Comparison of ENCODE assay signal across 8 cellular contexts in the genomic region with DNA sequence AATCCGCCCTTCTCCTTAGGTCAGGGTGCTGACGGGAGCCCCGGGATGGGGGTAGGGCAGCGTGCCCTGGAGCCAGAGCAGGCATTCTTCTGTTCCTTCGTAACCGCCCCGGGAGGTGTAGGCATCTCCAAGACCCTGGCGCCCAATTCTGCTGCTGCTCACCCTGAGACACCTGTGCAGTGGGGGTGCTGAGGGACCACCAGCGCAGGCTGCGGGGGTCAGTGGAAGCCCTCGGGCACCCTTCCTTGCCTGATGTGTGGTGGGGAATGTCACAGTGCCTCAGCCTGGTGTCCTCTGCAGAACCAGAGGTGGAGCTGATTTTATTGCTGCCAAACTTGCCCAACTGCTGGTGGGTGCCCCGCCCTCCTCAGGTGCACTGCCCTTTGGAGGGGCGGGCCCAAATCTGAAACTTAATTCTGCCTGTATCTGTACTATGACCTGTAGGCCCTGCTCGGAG. TPM values are rescaled to one million over a fixed set of nuclear protein-coding genes. Genes with fewer than 3 reads are reported as not detected.
DNase-seq lines count a peak whose midpoint lies in the region; ATAC-seq lines count a peak whose summit lies in the region.

No MANE protein-coding gene starts in this region.

- peaks cover 55% of the 10 kb centered on the region for H3K36me3 Mint-ChIP-seq in activated naive CD8-positive, alpha-beta T cell treated with anti-CD3 and anti-CD28 coated beads for 36 hours

- H3K18ac ChIP-seq in mesenchymal stem cell (ENCODE audit: low read depth in 1 of 2, low read length in 2 of 2): peak overlapping the region in 1 of 2 experiments; percentile 16

- no peaks in the 10 kb centered on the region for H3K9me3 ChIP-seq in BLaER1 treated with 17β-estradiol and CSF1 and Interleukin-3, amounts not matched to agents 10 nM and 100 nM (replicated peaks in 1 of 11)
- H3K9me3 ChIP-seq in mesenchymal stem cell (ENCODE audit: control insufficient read depth, low read length): no peaks in the 10 kb centered on the region

- no peak overlapping the region for H3K23ac ChIP-seq in mesenchymal stem cell (ENCODE audit: low read length in 2 of 2)

- no peak for DNase-seq in activated naive CD8-positive, alpha-beta T cell treated with anti-CD3 and anti-CD28 coated beads for 36 hours
- DNase-seq in mesenchymal stem cell: no peak
- no peak for DNase-seq in DMS 273 (lab: John Stamatoyannopoulos, UW; ENCODE audit: unreplicated experiment)
- no peak for DNase-seq in effector CD4-positive, alpha-beta T cell
- no peak for DNase-seq in dermis blood vessel endothelial cell
- DNase-seq in cerebellar cortex (ENCODE audit: low spot score): no peak

- H3K4ac ChIP-seq in mesenchymal stem cell (ENCODE audit: low read depth in 1 of 2, low read length in 2 of 2): no peak overlapping the region

- peaks cover 58 to 96% (median 92%) of the 10 kb centered on the region in 11 experiments for H4K20me1 ChIP-seq in BLaER1 treated with 17β-estradiol and CSF1 and Interleukin-3, amounts not matched to agents 10 nM and 100 nM

- H2AFZ ChIP-seq in mesenchymal stem cell (ENCODE audit: low read depth, low read length): no peak overlapping the region

- 90% methylated on average over 14 of the region's 14 CpGs for WGBS in mesenchymal stem cell

- H2BK120ac ChIP-seq in mesenchymal stem cell (ENCODE audit: low read depth, low read length): no peak overlapping the region

- H3K9ac ChIP-seq in BLaER1 treated with 17β-estradiol and CSF1 and Interleukin-3, amounts not matched to agents 10 nM and 100 nM: peak overlapping the region; percentile 70 to 99 (median 85)
- H3K9ac ChIP-seq in mesenchymal stem cell (ENCODE audit: low read length): no peak overlapping the region

- peak overlapping the region; percentile 47 to 70 (median 60) for H3K4me3 ChIP-seq in BLaER1 treated with 17β-estradiol and CSF1 and Interleukin-3, amounts not matched to agents 10 nM and 100 nM
- H3K4me3 ChIP-seq in mesenchymal stem cell (ENCODE audit: insufficient read depth in 1 of 2, low read depth in 1 of 2, low read length in 2 of 2): peak overlapping the region in 1 of 2 experiments; percentile 8

- H3K9me3 Mint-ChIP-seq in activated naive CD8-positive, alpha-beta T cell treated with anti-CD3 and anti-CD28 coated beads for 36 hours: no peaks in the 10 kb centered on the region

- no peak overlapping the region for H4K8ac ChIP-seq in mesenchymal stem cell (ENCODE audit: low read length)

- no peaks in the 10 kb centered on the region for H3K27me3 ChIP-seq in BLaER1 treated with 17β-estradiol and CSF1 and Interleukin-3, amounts not matched to agents 10 nM and 100 nM
- H3K27me3 ChIP-seq in mesenchymal stem cell (ENCODE audit: control insufficient read depth in 1 of 2, insufficient read depth in 1 of 2, low read length in 2 of 2): no peaks in the 10 kb centered on the region

- no peak overlapping the region for H2BK12ac ChIP-seq in mesenchymal stem cell (ENCODE audit: low read length in 2 of 2)

- peak; percentile 4 for ATAC-seq in HG03159 (IDR thresholded peaks at IDR 0.05; ENCODE audit: unreplicated experiment)

- peak overlapping the region; percentile 57 for H2BK15ac ChIP-seq in mesenchymal stem cell (ENCODE audit: low read depth, poor library complexity, severe bottlenecking)

- H4K91ac ChIP-seq in mesenchymal stem cell (ENCODE audit: low read length): peak overlapping the region; percentile 28

- H3K4me1 ChIP-seq in BLaER1 treated with 17β-estradiol and CSF1 and Interleukin-3, amounts not matched to agents 10 nM and 100 nM: peaks cover 91 to 96% (median 94%) of the 10 kb centered on the region in 10 experiments
- H3K4me1 ChIP-seq in mesenchymal stem cell (ENCODE audit: control insufficient read depth, insufficient read depth, low read depth, low read length): peaks cover 78% of the 10 kb centered on the region

- no peak overlapping the region for H2BK5ac ChIP-seq in mesenchymal stem cell (ENCODE audit: low read depth, low read length, poor library complexity, severe bottlenecking)

- H2AK5ac ChIP-seq in mesenchymal stem cell (ENCODE audit: low read length, severe bottlenecking): peak overlapping the region; percentile 53

- H3K27me3 Mint-ChIP-seq in activated naive CD8-positive, alpha-beta T cell treated with anti-CD3 and anti-CD28 coated beads for 36 hours: no peaks in the 10 kb centered on the region

- peaks cover 0 to 50% (median 28%) of the 10 kb centered on the region in 11 experiments; a peak in 13 of 22 replicates for H3K36me3 ChIP-seq in BLaER1 treated with 17β-estradiol and CSF1 and Interleukin-3, amounts not matched to agents 10 nM and 100 nM
- peaks cover 0 to 14% of the 10 kb centered on the region in 2 experiments for H3K36me3 ChIP-seq in mesenchymal stem cell (ENCODE audit: control insufficient read depth in 1 of 2, insufficient read depth in 2 of 2, low read depth in 1 of 2, low read length in 2 of 2)

- peak overlapping the region; percentile 89 for H3K4me3 Mint-ChIP-seq in activated naive CD8-positive, alpha-beta T cell treated with anti-CD3 and anti-CD28 coated beads for 36 hours

- H3K4me2 ChIP-seq in BLaER1 treated with 17β-estradiol and CSF1 and Interleukin-3, amounts not matched to agents 10 nM and 100 nM: peak overlapping the region; percentile 97 to 100 (median 100)
- no peak overlapping the region for H3K4me2 ChIP-seq in mesenchymal stem cell (ENCODE audit: low read length, poor library complexity, severe bottlenecking)

- H3K4me1 Mint-ChIP-seq in activated naive CD8-positive, alpha-beta T cell treated with anti-CD3 and anti-CD28 coated beads for 36 hours: peaks cover 72% of the 10 kb centered on the region

- peak overlapping the region; percentile 70 to 100 (median 93) for H3K27ac ChIP-seq in BLaER1 treated with 17β-estradiol and CSF1 and Interleukin-3, amounts not matched to agents 10 nM and 100 nM
- H3K27ac ChIP-seq in mesenchymal stem cell (ENCODE audit: low read length, poor library complexity, severe bottlenecking): peak overlapping the region; percentile 81

- peak overlapping the region; percentile 99 for H3K27ac Mint-ChIP-seq in activated naive CD8-positive, alpha-beta T cell treated with anti-CD3 and anti-CD28 coated beads for 36 hours

- H3K14ac ChIP-seq in mesenchymal stem cell (ENCODE audit: low read length in 2 of 2): no peak overlapping the region

- peaks cover 23% of the 10 kb centered on the region for H3K79me1 ChIP-seq in mesenchymal stem cell (replicated peaks; ENCODE audit: low read length, poor library complexity, severe bottlenecking)

RNA-seq across cellular contexts. Expression of gene CSK, which starts 7.3 kb away (rescaled TPM):
- total RNA-seq in activated naive CD8-positive, alpha-beta T cell treated with anti-CD3 and anti-CD28 coated beads for 36 hours: 100 to 1,000 TPM; 308 to 310 TPM
- polyA plus RNA-seq in mesenchymal stem cell (2013, experiment 1 of 2): 35.8 TPM
- polyA plus RNA-seq in mesenchymal stem cell (2013, experiment 2 of 2): 38.5 TPM
- 31.5 and 87.8 TPM in 2 replicates for total RNA-seq in dermis blood vessel endothelial cell

RNA-seq across cellular contexts. Expression of gene LMAN1L, which starts 23.4 kb away (rescaled TPM):
- under 1 TPM; 0.14 to 0.33 TPM for total RNA-seq in activated naive CD8-positive, alpha-beta T cell treated with anti-CD3 and anti-CD28 coated beads for 36 hours
- polyA plus RNA-seq in mesenchymal stem cell (2013, experiment 1 of 2): not detected
- not detected for polyA plus RNA-seq in mesenchymal stem cell (2013, experiment 2 of 2)
- not detected in 2 replicates for total RNA-seq in dermis blood vessel endothelial cell

RNA-seq across cellular contexts. Expression of gene CPLX3, which starts 37.2 kb away (rescaled TPM):
- under 1 TPM in 1 of 2 experiments, not detected in 1; 0.19 TPM for total RNA-seq in activated naive CD8-positive, alpha-beta T cell treated with anti-CD3 and anti-CD28 coated beads for 36 hours
- polyA plus RNA-seq in mesenchymal stem cell (2013, experiment 1 of 2): not detected
- not detected for polyA plus RNA-seq in mesenchymal stem cell (2013, experiment 2 of 2)
- total RNA-seq in dermis blood vessel endothelial cell: not detected in 2 replicates

RNA-seq across cellular contexts. Expression of gene CYP1A2, which starts 40.6 kb away (rescaled TPM):
- not detected for total RNA-seq in activated naive CD8-positive, alpha-beta T cell treated with anti-CD3 and anti-CD28 coated beads for 36 hours
- not detected for polyA plus RNA-seq in mesenchymal stem cell (2013, experiment 1 of 2)
- not detected for polyA plus RNA-seq in mesenchymal stem cell (2013, experiment 2 of 2)
- total RNA-seq in dermis blood vessel endothelial cell: not detected in 2 replicates

RNA-seq across cellular contexts. Expression of gene ULK3, which starts 53.8 kb away (rescaled TPM):
- total RNA-seq in activated naive CD8-positive, alpha-beta T cell treated with anti-CD3 and anti-CD28 coated beads for 36 hours: 10 to 100 TPM; 41.1 to 49.9 TPM
- polyA plus RNA-seq in mesenchymal stem cell (2013, experiment 1 of 2): 15.0 TPM
- polyA plus RNA-seq in mesenchymal stem cell (2013, experiment 2 of 2): 14.2 TPM
- total RNA-seq in dermis blood vessel endothelial cell: 31.0 and 39.3 TPM in 2 replicates
